In genomic region chr3:59251899-59252298, GRCh38 we compare ENCODE assay signal across 3 cellular contexts.
TF ChIP-seq lines count a peak whose summit lies in the region.

No MANE protein-coding gene starts in this region.

TF ChIP-seq in SK-N-SH treated with all-trans-retinoic acid at 6 μM for 48 hours, 23 proteins besides CTCF, POLR2A, EP300 and RAD21:
- TF ChIP-seq GLIS3 (CRISPR knock-in tag; IDR thresholded peaks at IDR 0.05) = no peak
- TF ChIP-seq TSHZ2 (CRISPR knock-in tag; IDR thresholded peaks at IDR 0.05) = no peak
- no peak for TF ChIP-seq ZFP30 (CRISPR knock-in tag; IDR thresholded peaks at IDR 0.05)
- TF ChIP-seq CREB5 (CRISPR knock-in tag; IDR thresholded peaks at IDR 0.05; ENCODE audit: low read depth) = no peak
- TF ChIP-seq OSR1 (CRISPR knock-in tag; IDR thresholded peaks at IDR 0.05) = no peak
- no peak for TF ChIP-seq ISL1 (CRISPR knock-in tag; IDR thresholded peaks at IDR 0.05)
- TF ChIP-seq SNAI2 (CRISPR knock-in tag; IDR thresholded peaks at IDR 0.05) = no peak
- TF ChIP-seq ZC3H10 (CRISPR knock-in tag; IDR thresholded peaks at IDR 0.05) = no peak
- TF ChIP-seq PATZ1 (CRISPR knock-in tag; IDR thresholded peaks at IDR 0.05; ENCODE audit: borderline replicate concordance) = no peak
- no peak for TF ChIP-seq ESRRG (CRISPR knock-in tag; IDR thresholded peaks at IDR 0.05)
- no peak for TF ChIP-seq ZNF8 (CRISPR knock-in tag; IDR thresholded peaks at IDR 0.05)
- TF ChIP-seq RARB (CRISPR knock-in tag; IDR thresholded peaks at IDR 0.05) = no peak
- TF ChIP-seq TCF4 (CRISPR knock-in tag; IDR thresholded peaks at IDR 0.05; ENCODE audit: borderline replicate concordance) = no peak

TF ChIP-seq in SK-N-SH, 30 proteins besides CTCF, POLR2A, EP300 and RAD21:
- TF ChIP-seq CHD2 (IDR thresholded peaks at IDR 0.05; ENCODE audit: low read length, partially characterized antibody) = no peak
- TF ChIP-seq TAF1 (IDR thresholded peaks at IDR 0.05; ENCODE audit: borderline replicate concordance, low read depth, low read length) = no peak
- TF ChIP-seq TEAD4 (IDR thresholded peaks at IDR 0.05; ENCODE audit: borderline replicate concordance, insufficient read depth) = no peak
- no peak for TF ChIP-seq EZH2phosphoT487 (IDR thresholded peaks at IDR 0.05; ENCODE audit: borderline replicate concordance, low read depth)

TF ChIP-seq in H1, 55 proteins besides CTCF, POLR2A, EP300 and RAD21:
- no peak for TF ChIP-seq POLR2AphosphoS5 (IDR thresholded peaks at IDR 0.05; ENCODE audit: low read depth, low read length)
- no peak for TF ChIP-seq JUN (IDR thresholded peaks at IDR 0.05; ENCODE audit: low read depth, low read length)
- TF ChIP-seq KDM5A (IDR thresholded peaks at IDR 0.05; ENCODE audit: low read length) = no peak
- TF ChIP-seq JUND (IDR thresholded peaks at IDR 0.05; ENCODE audit: low read length) = no peak
- TF ChIP-seq CBX8 (IDR thresholded peaks at IDR 0.05; ENCODE audit: borderline replicate concordance, low read depth, low read length) = no peak
- no peak for TF ChIP-seq TCF12 (IDR thresholded peaks at IDR 0.05; ENCODE audit: low read depth, low read length)
- no peak for TF ChIP-seq PHF8 (conservative IDR thresholded peaks at IDR 0.05; ENCODE audit: low read depth, low read length)
- no peak for TF ChIP-seq CEBPB (IDR thresholded peaks at IDR 0.05; ENCODE audit: low read depth, low read length)
- TF ChIP-seq ASH2L (IDR thresholded peaks at IDR 0.05; ENCODE audit: low read length) = no peak
- TF ChIP-seq TAF1 (IDR thresholded peaks at IDR 0.05; ENCODE audit: low read depth, low read length) = no peak
- no peak for TF ChIP-seq HDAC2 (IDR thresholded peaks at IDR 0.05; ENCODE audit: borderline replicate concordance in 1 of 2, low read depth in 2 of 2, low read length in 2 of 2)
- TF ChIP-seq E2F6 (IDR thresholded peaks at IDR 0.05) = no peak
- no peak for TF ChIP-seq ATF3 (IDR thresholded peaks at IDR 0.05; ENCODE audit: insufficient read depth, low read depth, low read length)
- TF ChIP-seq SIX5 (IDR thresholded peaks at IDR 0.05; ENCODE audit: low read depth, low read length) = no peak
- TF ChIP-seq KDM1A (IDR thresholded peaks at IDR 0.05; ENCODE audit: borderline replicate concordance, low read length) = no peak
TF ChIP-seq in H1: peak in this region for 0.
